In the genomic region with DNA sequence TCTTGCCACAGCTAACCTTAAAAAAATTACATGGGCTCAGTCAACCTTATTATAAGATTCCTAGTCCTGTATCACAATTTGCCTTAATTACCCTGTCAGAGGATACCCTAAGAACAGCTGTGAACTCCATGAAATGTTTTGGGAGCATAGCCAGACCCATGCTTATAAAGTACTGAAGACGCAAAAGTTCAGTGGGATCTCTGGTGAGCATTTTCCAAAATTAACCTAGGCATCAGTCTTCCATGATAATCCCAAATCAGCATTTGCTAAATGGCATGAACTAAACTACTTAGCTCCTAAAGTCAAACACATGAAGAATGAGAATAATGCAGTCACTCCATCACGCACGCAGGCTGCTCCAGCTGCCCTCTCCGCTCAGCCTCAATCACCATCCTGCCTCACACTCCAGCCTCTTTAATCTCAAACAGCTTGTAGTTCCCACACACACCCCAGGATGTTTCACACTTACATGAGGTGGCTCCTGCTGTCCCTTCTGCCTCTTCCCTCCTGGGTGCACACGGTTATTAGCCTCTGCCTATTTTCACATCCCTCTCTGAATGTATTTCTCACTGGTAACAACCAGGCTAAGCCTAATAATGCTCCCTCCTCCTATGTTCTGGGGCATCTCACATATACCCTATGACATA, we compare ENCODE assay signal across 25 cellular contexts. TPM values are rescaled to one million over a fixed set of nuclear protein-coding genes. Genes with fewer than 3 reads are reported as not detected.
DNase-seq lines count a peak whose midpoint lies in the region; ATAC-seq, FAIRE-seq and TF ChIP-seq lines count a peak whose summit lies in the region.
"Had no signal": no experiment of that assay in that cellular context is flagged by ENCODE, and none has a peak within 500 bp of the region (broad histone marks: within the 10 kb centered on the region; RNA-seq: fewer than 3 reads in every experiment).

No MANE protein-coding gene starts in this region.

- no peaks in the 10 kb centered on the region for H3K9me3 ChIP-seq in IMR-90 (ENCODE audit: control insufficient read depth, insufficient read depth, low read length)
- H3K9me3 ChIP-seq in H1 (ENCODE audit: insufficient read depth in 2 of 2, low read depth in 1 of 2, low read length in 1 of 2): no peaks in the 10 kb centered on the region
- no peaks in the 10 kb centered on the region for H3K9me3 ChIP-seq in trophoblast cell (ENCODE audit: insufficient read depth, low read depth, low read length)
- H3K9me3 ChIP-seq: BLaER1, gastroesophageal sphincter, prostate gland had no signal

- H4K5ac ChIP-seq in IMR-90 (ENCODE audit: low read depth, low read length): no peak overlapping the region
- no peak overlapping the region for H4K5ac ChIP-seq in H1 (ENCODE audit: insufficient read length, low read depth, low read length)

- H2AK9ac ChIP-seq in IMR-90 (replicated peaks; ENCODE audit: low read depth, low read length, poor library complexity): no peak overlapping the region

- H3K23me2 ChIP-seq in H1 (ENCODE audit: low read depth, low read length): no peaks in the 10 kb centered on the region

- H2BK15ac ChIP-seq in IMR-90 (ENCODE audit: low read depth, low read length) (no peak overlapping the region), H1 (ENCODE audit: low read length) (no peak overlapping the region)

- H3K79me2 ChIP-seq in H1 (ENCODE audit: control insufficient read depth in 1 of 2, insufficient read depth in 2 of 2, low read length in 2 of 2): peaks cover 59 to 100% of the 10 kb centered on the region in 2 experiments
- peaks cover 5% of the 10 kb centered on the region for H3K79me2 ChIP-seq in trophoblast cell (ENCODE audit: control insufficient read depth, insufficient read depth, low read length, poor library complexity)

- H2AFZ ChIP-seq in IMR-90 (replicated peaks; ENCODE audit: low read length, poor library complexity) (no peak overlapping the region), H1 (ENCODE audit: low read length) (no peak overlapping the region), trophoblast cell (ENCODE audit: insufficient read depth, low read length, poor library complexity) (no peak overlapping the region)

- H3K27me3 ChIP-seq in IMR-90 (ENCODE audit: control insufficient read depth, insufficient read depth, low read length): no peaks in the 10 kb centered on the region
- no peaks in the 10 kb centered on the region for H3K27me3 ChIP-seq in H1 (replicated peaks in 1 of 4; ENCODE audit: control insufficient read depth in 3 of 4, extremely low read depth in 1 of 4, insufficient read depth in 3 of 4, low read length in 3 of 4)
- H3K27me3 ChIP-seq in trophoblast cell (ENCODE audit: insufficient read depth, low read length): no peaks in the 10 kb centered on the region
- H3K27me3 ChIP-seq: BLaER1 had no signal

- H2BK5ac ChIP-seq in IMR-90 (ENCODE audit: low read depth, low read length, poor library complexity, severe bottlenecking): no peak overlapping the region
- no peak overlapping the region for H2BK5ac ChIP-seq in H1 (ENCODE audit: low read depth, low read length)
- no peak overlapping the region for H2BK5ac ChIP-seq in trophoblast cell (ENCODE audit: low read depth, low read length, poor library complexity)

- intact Hi-C loops in IMR-90 (cut with micrococcal nuclease): no loop called here

- CTCF ChIA-PET in IMR-90 (lab: Yijun Ruan, JAX) (no interaction called here), H1 (lab: Charles Lee; ENCODE audit: partially characterized antibody) (interaction anchor here (1.3 to 2.9 kb wide), 5 partner anchors 9 to 24 kb away, joined by 3 to 11 read pairs (median 4); no protein-coding TSS in a partner anchor)

- TF ChIP-seq CTCF in D721Med (IDR thresholded peaks at IDR 0.05; ENCODE audit: insufficient read depth, missing control alignments): no peak
- TF ChIP-seq CTCF in IMR-90 (conservative IDR thresholded peaks at IDR 0.05; ENCODE audit: low read depth, low read length): no peak
- TF ChIP-seq CTCF in H1 (IDR thresholded peaks at IDR 0.05; ENCODE audit: control extremely low read depth in 1 of 3, insufficient read depth in 1 of 3, low read depth in 1 of 3, low read length in 3 of 3): no peak

- no peak overlapping the region for H4K8ac ChIP-seq in IMR-90 (ENCODE audit: low read depth in 2 of 2, low read length in 2 of 2)
- H4K8ac ChIP-seq in H1 (ENCODE audit: extremely low read depth, insufficient read depth, low read length): no peak overlapping the region
- H4K8ac ChIP-seq in trophoblast cell (ENCODE audit: low read depth, low read length): no peak overlapping the region

- H4K20me1 ChIP-seq in IMR-90 (ENCODE audit: insufficient read depth, low read length): peaks cover 77% of the 10 kb centered on the region
- H4K20me1 ChIP-seq in H1 (replicated peaks in 1 of 2; ENCODE audit: control insufficient read depth in 1 of 2, insufficient read depth in 2 of 2, low read length in 2 of 2): peaks cover 35 to 50% of the 10 kb centered on the region in 2 experiments
- H4K20me1 ChIP-seq: BLaER1 had no signal

- no peak overlapping the region for H4K91ac ChIP-seq in IMR-90 (ENCODE audit: insufficient read depth, low read depth, low read length)
- no peak overlapping the region for H4K91ac ChIP-seq in H1 (replicated peaks; ENCODE audit: insufficient read length, low read length)
- H4K91ac ChIP-seq in trophoblast cell (ENCODE audit: low read depth, low read length): no peak overlapping the region

- dilution Hi-C loops in IMR-90 (cut with HindIII; ENCODE audit: low sequenced_read_pairs, unreplicated experiment): no loop called here

- H3K36me3 ChIP-seq in IMR-90 (ENCODE audit: control insufficient read depth, insufficient read depth, low read length): peaks cover 7% of the 10 kb centered on the region; the same call in 1 of the 2 replicates
- peaks cover 0 to 9% (median under 1%) of the 10 kb centered on the region in 4 experiments; a peak in 3 of 8 replicates for H3K36me3 ChIP-seq in H1 (ENCODE audit: control insufficient read depth in 2 of 4, insufficient read depth in 4 of 4, low read length in 3 of 4)
- peaks cover 0 to 5% of the 10 kb centered on the region in 2 experiments for H3K36me3 ChIP-seq in trophoblast cell (ENCODE audit: control insufficient read depth in 1 of 2, insufficient read depth in 2 of 2, low read length in 2 of 2)
- H3K36me3 ChIP-seq: BLaER1, gastroesophageal sphincter, prostate gland had no signal

- peaks cover 14% of the 10 kb centered on the region for H3K9me1 ChIP-seq in IMR-90 (ENCODE audit: insufficient read depth, low read length)

- ATAC-seq in IMR-90 (ENCODE audit: low read depth) (no peak), GM19395 (IDR thresholded peaks at IDR 0.05; ENCODE audit: unreplicated experiment) (no peak)
- ATAC-seq: activated CD4-positive, alpha-beta T cell treated with anti-CD3 and anti-CD28 coated beads for 36 hours; gastroesophageal sphincter; left colon; stimulated activated naive CD8-positive, alpha-beta T cell treated with anti-CD3 and anti-CD28 coated beads, Interleukin-15, Interleukin-2, amounts not matched to agents 100 U/mL and 50 U/mL, for 24 hours had no signal

- H3K4ac ChIP-seq in IMR-90 (ENCODE audit: low read depth, low read length) (no peak overlapping the region), H1 (replicated peaks; ENCODE audit: insufficient read length, low read depth, low read length) (no peak overlapping the region), trophoblast cell (ENCODE audit: low read depth, low read length) (peak overlapping the region; percentile 90)

- H3K79me1 ChIP-seq in IMR-90 (ENCODE audit: low read depth in 1 of 2, low read length in 2 of 2) (peaks cover 12 to 48% of the 10 kb centered on the region in 2 experiments), H1 (ENCODE audit: low read depth, low read length) (peaks cover 4% of the 10 kb centered on the region; the same call in 1 of the 2 replicates), trophoblast cell (ENCODE audit: low read length) (no peaks in the 10 kb centered on the region)

- H3K4me3 ChIP-seq in IMR-90 (ENCODE audit: insufficient read depth, low read depth, low read length): no peak overlapping the region
- no peak overlapping the region for H3K4me3 ChIP-seq in H1 (ENCODE audit: extremely low read depth in 1 of 4, insufficient read depth in 2 of 4, low read depth in 3 of 4, low read length in 4 of 4)
- H3K4me3 ChIP-seq in trophoblast cell (ENCODE audit: low read depth, low read length): no peak overlapping the region
- H3K4me3 ChIP-seq: BLaER1, gastroesophageal sphincter, prostate gland had no signal

- POLR2A ChIA-PET in IMR-90 (lab: Charles Lee; ENCODE audit: unreplicated experiment): no interaction called here
- POLR2A ChIA-PET in H1 (lab: Charles Lee; ENCODE audit: partially characterized antibody): interaction anchor here (0.7 to 2.5 kb wide), 9 partner anchors 9 to 74 kb away, joined by 3 to 8 read pairs (median 4); no protein-coding TSS in a partner anchor

- H2AK5ac ChIP-seq in IMR-90 (ENCODE audit: low read depth, low read length) (peak overlapping the region; percentile 30; the same call in 1 of the 2 replicates), H1 (ENCODE audit: low read depth, low read length) (no peak overlapping the region), trophoblast cell (ENCODE audit: low read length) (no peak overlapping the region)

- peak; percentile 16 for FAIRE-seq in D721Med (lab: Jason Lieb, UNC)
- FAIRE-seq in H1 (lab: Jason Lieb, UNC): no peak
- FAIRE-seq: astrocyte, GM18507 had no signal

- DNase-seq in D721Med (ENCODE audit: insufficient read length, low spot score): no peak
- no peak for DNase-seq in IMR-90
- DNase-seq in H1 (ENCODE audit: low read depth in 1 of 2, low spot score in 2 of 2): no peak
- DNase-seq in trophoblast cell: peak in 1 of 2 donors; percentile 47
- no peak for DNase-seq in A172 (ENCODE audit: low spot score)
- DNase-seq in NCI-H510A (lab: John Stamatoyannopoulos, UW): no peak
- DNase-seq: activated CD4-positive, alpha-beta T cell treated with anti-CD3 and anti-CD28 coated beads for 36 hours; activated T-cell treated with anti-CD3 and anti-CD28 coated beads for 4 hours; caudate nucleus; DND-41; hypothalamus; immature natural killer cell; left colon; mammary epithelial cell; NCI-H1092 treated with DMSO at 0.1 percent for 48 hours; NCI-H2029 treated with DMSO at 0.1 percent for 48 hours; NCI-H226; OCI-M1; stimulated activated naive CD8-positive, alpha-beta T cell treated with anti-CD3 and anti-CD28 coated beads, Interleukin-15, Interleukin-2, amounts not matched to agents 100 U/mL and 50 U/mL, for 24 hours had no signal

- 72% methylated on average over 4 of the region's 5 CpGs; no CpG with 5 or more reads in 1 of the 2 experiments for WGBS in IMR-90 (ENCODE audit: extremely low coverage in 2 of 2, insufficient read length in 1 of 2), 2 experiments
- WGBS in H1 (ENCODE audit: extremely low coverage in 1 of 2, insufficient coverage in 1 of 2, insufficient read length in 1 of 2, insufficient replicate concordance in 2 of 2, low coverage in 1 of 2, low lambda C conversion rate in 2 of 2, missing lambda C conversion rate in 1 of 2), 2 experiments: 89% methylated on average over 5 of the region's 5 CpGs; no CpG with 5 or more reads in 1 of the 2 experiments
- no CpG with 5 or more reads among the region's 5 CpGs for WGBS in trophoblast cell (ENCODE audit: extremely low coverage, insufficient coverage, insufficient read length)

- H3K4me1 ChIP-seq in IMR-90 (ENCODE audit: control insufficient read depth, insufficient read depth, low read length): no peaks in the 10 kb centered on the region
- peaks cover 0 to 14% (median 10%) of the 10 kb centered on the region in 4 experiments; a peak in 6 of 7 replicates for H3K4me1 ChIP-seq in H1 (replicated peaks in 1 of 4; ENCODE audit: control insufficient read depth in 3 of 4, insufficient read depth in 4 of 4, low read length in 3 of 4)
- H3K4me1 ChIP-seq in trophoblast cell (ENCODE audit: control insufficient read depth in 1 of 2, insufficient read depth in 2 of 2, low read length in 2 of 2): peaks cover 0 to 3% of the 10 kb centered on the region in 2 experiments
- H3K4me1 ChIP-seq: BLaER1, gastroesophageal sphincter, prostate gland had no signal

- TF ChIP-seq RAD21 in IMR-90 (IDR thresholded peaks at IDR 0.05; ENCODE audit: low read length): no peak
- no peak for TF ChIP-seq RAD21 in H1 (IDR thresholded peaks at IDR 0.05 in 1 of 2, conservative IDR thresholded peaks at IDR 0.05 in 1 of 2; ENCODE audit: low read depth in 2 of 2, low read length in 2 of 2)

- no peak overlapping the region for H3K18ac ChIP-seq in IMR-90 (ENCODE audit: low read depth, low read length)
- no peak overlapping the region for H3K18ac ChIP-seq in H1 (ENCODE audit: extremely low read depth, low read length)
- peak overlapping the region; percentile 61 for H3K18ac ChIP-seq in trophoblast cell (ENCODE audit: low read length)

- no peak for TF ChIP-seq POLR2A in IMR-90 (IDR thresholded peaks at IDR 0.05; ENCODE audit: low read depth, low read length)
- TF ChIP-seq POLR2A in H1 (IDR thresholded peaks at IDR 0.05; ENCODE audit: control extremely low read depth in 1 of 2, low read depth in 2 of 2, low read length in 2 of 2): peak in 1 of 2 experiments; percentile 35; a peak in 1 of 3 replicates

- H3K14ac ChIP-seq in IMR-90 (replicated peaks; ENCODE audit: low read depth, low read length) (0 out of 2 replicates have a peak overlapping the region, but pooled peaks have one; percentile 46), H1 (ENCODE audit: insufficient read length) (no peak overlapping the region), trophoblast cell (ENCODE audit: low read length) (no peak overlapping the region)

- H2BK120ac ChIP-seq in IMR-90 (ENCODE audit: low read depth, low read length) (no peak overlapping the region), H1 (replicated peaks; ENCODE audit: low read depth, low read length) (no peak overlapping the region), trophoblast cell (ENCODE audit: insufficient read depth, low read length, poor library complexity) (no peak overlapping the region)

- H3K4me2 ChIP-seq in IMR-90 (ENCODE audit: low read depth, low read length) (no peak overlapping the region), H1 (ENCODE audit: insufficient read depth in 1 of 2, low read depth in 2 of 2, low read length in 2 of 2) (peak overlapping the region in 1 of 2 experiments; percentile 27; a peak in 1 of 4 replicates), trophoblast cell (ENCODE audit: low read length) (no peak overlapping the region)
- H3K4me2 ChIP-seq: BLaER1 had no signal

- no peak overlapping the region for H4K12ac ChIP-seq in trophoblast cell (ENCODE audit: low read depth, low read length)

- H2BK20ac ChIP-seq in IMR-90 (ENCODE audit: low read depth, low read length) (no peak overlapping the region), H1 (ENCODE audit: low read length) (no peak overlapping the region)

- H2BK12ac ChIP-seq in H1 (ENCODE audit: low read depth, low read length): no peak overlapping the region
- no peak overlapping the region for H2BK12ac ChIP-seq in trophoblast cell (ENCODE audit: low read length)

- H3K9ac ChIP-seq in IMR-90 (ENCODE audit: low read depth, low read length): no peak overlapping the region
- no peak overlapping the region for H3K9ac ChIP-seq in H1 (replicated peaks in 1 of 4; ENCODE audit: extremely low read depth in 1 of 4, low read depth in 3 of 4, low read length in 3 of 4)
- no peak overlapping the region for H3K9ac ChIP-seq in trophoblast cell (ENCODE audit: low read length)
- H3K9ac ChIP-seq: BLaER1 had no signal

- TF ChIP-seq EP300 in H1 (IDR thresholded peaks at IDR 0.05; ENCODE audit: borderline replicate concordance in 1 of 2, low read depth in 2 of 2, low read length in 2 of 2): no peak

- H3K23ac ChIP-seq in IMR-90 (ENCODE audit: low read depth, low read length) (0 out of 2 replicates have a peak overlapping the region, but pooled peaks have one; percentile 34), H1 (ENCODE audit: insufficient read length) (no peak overlapping the region), trophoblast cell (ENCODE audit: low read length) (no peak overlapping the region)

- no TSS peak for BruUV-seq in IMR-90 (replicated peaks; lab: Mats Ljungman, UMichigan)

- in situ Hi-C loops in IMR-90 (cut with MboI; ENCODE audit: low sequenced_read_pairs): no loop called here

- H3K56ac ChIP-seq in IMR-90 (ENCODE audit: extremely low read depth, insufficient read depth, low read length): no peak overlapping the region
- no peak overlapping the region for H3K56ac ChIP-seq in H1 (replicated peaks; ENCODE audit: insufficient read length, low read depth, low read length)

- H3K27ac ChIP-seq in IMR-90 (ENCODE audit: insufficient read depth, low read length) (no peak overlapping the region), H1 (ENCODE audit: low read depth, low read length) (no peak overlapping the region), trophoblast cell (ENCODE audit: low read depth, low read length) (no peak overlapping the region)
- H3K27ac ChIP-seq: BLaER1, gastroesophageal sphincter, prostate gland had no signal

RNA-seq across cellular contexts. Expression of gene IGF2BP3, which starts 15.3 kb away (rescaled TPM):
- total RNA-seq in IMR-90 (2012; rRNA removed): 59.3 and 94.2 TPM in 2 replicates
- polyA plus RNA-seq in IMR-90 (2012; rRNA removed) (47.6 and 50.9 TPM in 2 replicates), H1 (2011; rRNA removed) (66.3 and 94.6 TPM in 2 replicates)
- 13.2 and 16.4 TPM in 2 replicates for polyA plus RNA-seq in IMR-90 (2012; cell fraction: cytosol; rRNA removed)
- polyA plus RNA-seq in IMR-90 (2012; cell fraction: nucleus; rRNA removed; ENCODE audit: low replicate concordance): 34.2 and 98.3 TPM in 2 replicates
- 190 and 193 TPM in 2 replicates for total RNA-seq in H1 (2021; fragmentation: NEBNext Ultra II Directional; extraction: Animal tissue kit (Norgen Biotek cat#: 25700))
- 104 TPM for polyA plus RNA-seq in H1 (2011; cell fraction: cytosol; rRNA removed)
- 157 TPM for polyA plus RNA-seq in H1 (2011; cell fraction: nucleus; rRNA removed)
- polyA plus RNA-seq in H1 (2012, experiment 1 of 2): 85.0 to 196 TPM (median 117 TPM) in 4 replicates
- polyA plus RNA-seq in H1 (2012, experiment 2 of 2): 5.9 TPM
- polyA plus RNA-seq in H1 (2013, experiment 1 of 2): 133 TPM
- polyA plus RNA-seq in H1 (2013, experiment 2 of 2): 122 TPM
- polyA minus RNA-seq in H1 (2011; rRNA and poly(A)+ RNA removed): 185 and 189 TPM in 2 replicates
- polyA minus RNA-seq in H1 (2011; cell fraction: cytosol; rRNA and poly(A)+ RNA removed): 145 TPM
- 247 TPM for polyA minus RNA-seq in H1 (2011; cell fraction: nucleus; rRNA and poly(A)+ RNA removed)
- polyA plus RNA-seq in trophoblast cell (2013): 82.5 and 84.8 TPM in 2 replicates
- 64.3 and 74.1 TPM in 2 replicates for total RNA-seq in A172 (2014; rRNA removed; shearing (Covaris generic))
